Comparison of ENCODE assay signal across 31 cellular contexts in the genomic region with DNA sequence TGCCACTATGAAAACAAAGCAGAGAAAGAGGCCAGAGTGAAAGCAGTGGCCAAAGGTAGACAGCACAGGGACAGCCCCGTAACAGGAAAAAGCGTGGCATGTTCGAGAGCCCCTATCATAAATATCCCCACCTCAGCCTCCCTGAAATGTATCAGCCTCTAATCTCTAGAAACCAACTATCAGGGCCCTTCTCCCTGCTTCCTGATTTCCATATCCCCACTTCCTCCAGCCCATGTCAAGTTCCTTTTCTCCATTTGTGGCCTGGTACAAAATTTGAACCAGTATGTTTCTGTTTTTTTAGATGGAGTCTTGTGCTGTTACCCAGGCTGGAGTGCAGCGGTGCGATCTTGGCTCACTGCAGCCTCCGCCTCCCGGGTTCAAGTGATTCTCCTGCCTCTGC. TPM values are rescaled to one million over a fixed set of nuclear protein-coding genes. Genes with fewer than 3 reads are reported as not detected.
"Had no signal": no experiment of that assay in that cellular context is flagged by ENCODE, and none has a peak within 500 bp of the region (broad histone marks: within the 10 kb centered on the region; RNA-seq: fewer than 3 reads in every experiment).

No MANE protein-coding gene starts in this region.

- DNase-seq: activated CD4-positive, alpha-beta memory T cell treated with anti-CD3 and anti-CD28 coated beads, Interleukin-2, amount 10 ng/mL, durations not matched to agents 7 days and 5 days; activated CD4-positive, alpha-beta T cell treated with anti-CD3 and anti-CD28 coated beads, Interleukin-2, amount 10 ng/mL, durations not matched to agents 24 days and 14 days; activated CD4-positive, CD25-positive, alpha-beta regulatory T cell treated with anti-CD3 and anti-CD28 coated beads, Interleukin-2, amount 50 U/mL, for 72 hours; activated CD8-positive, alpha-beta memory T cell treated with anti-CD3 and anti-CD28 coated beads, Interleukin-2, amount 50 U/mL, for 48 hours; activated gamma-delta T cell; activated naive CD4-positive, alpha-beta T cell treated with anti-CD3 and anti-CD28 coated beads, Interleukin-2, amount 10 ng/mL, durations not matched to agents 7 days and 5 days; activated naive CD8-positive, alpha-beta T cell treated with anti-CD3 and anti-CD28 coated beads, Interleukin-2, amount 10 ng/mL, durations not matched to agents 7 days and 5 days; activated T-cell treated with anti-CD3 and anti-CD28 coated beads, Interleukin-2, amount 50 U/mL, for 24 hours; dorsolateral prefrontal cortex; effector memory CD4-positive, alpha-beta T cell; erythroblast; gastrocnemius medialis; glutamatergic neuron; islet precursor cell; left ventricle myocardium inferior; mesendoderm; mucosa of descending colon; stimulated activated CD4-positive, alpha-beta T cell treated with anti-CD3 and anti-CD28 coated beads, Interleukin-2, amount 100 ng/mL, for 24 hours; stimulated activated naive B cell treated with anti-CD40 and anti-IgM and Interleukin-4, amounts not matched to agents 10 μg/mL and 1 μg/mL and 100 μg/mL, for 72 hours; stomach; T1000; tibial artery; upper lobe of right lung had no signal

- H3K27ac ChIP-seq: ascending aorta, cardiac muscle cell, coronary artery, dorsolateral prefrontal cortex, gastrocnemius medialis, left ventricle myocardium inferior, right atrium auricular region, tibial artery, upper lobe of right lung had no signal

- H3K4me3 ChIP-seq: ascending aorta, cardiac muscle cell, coronary artery, dorsolateral prefrontal cortex, gastrocnemius medialis, left ventricle myocardium inferior, lung, mucosa of descending colon, right atrium auricular region, smooth muscle cell, stomach, tibial artery, upper lobe of right lung had no signal

- H3K4me1 ChIP-seq: ascending aorta, gastrocnemius medialis, left ventricle myocardium inferior, right atrium auricular region, tibial artery, upper lobe of right lung had no signal

- H3K36me3 ChIP-seq: ascending aorta, cardiac muscle cell, gastrocnemius medialis, left ventricle myocardium inferior, right atrium auricular region, stomach, tibial artery, upper lobe of right lung had no signal

- H3K27me3 ChIP-seq: ascending aorta, cardiac muscle cell, dorsolateral prefrontal cortex, gastrocnemius medialis, right atrium auricular region, stomach, tibial artery, upper lobe of right lung had no signal

- H3K9me3 ChIP-seq: ascending aorta, gastrocnemius medialis, left ventricle myocardium inferior, mucosa of descending colon, right atrium auricular region, stomach, tibial artery, upper lobe of right lung had no signal

RNA-seq across cellular contexts. Expression of gene DEPDC4, which starts 16.9 kb away (rescaled TPM):
- total RNA-seq: ascending aorta, gastrocnemius medialis, myocyte, omental fat pad had no signal
